In genomic region chr18:75248426-75249191, GRCh38 we compare ENCODE assay signal across 1 cellular context.
TF ChIP-seq lines count a peak whose summit lies in the region.

No MANE protein-coding gene starts in this region.

TF ChIP-seq in HEK293, 187 proteins besides CTCF, POLR2A, EP300 and RAD21 (continued from another document):
- TF ChIP-seq ZFP41 (tag by site-specific recombination; IDR thresholded peaks at IDR 0.05; ENCODE audit: borderline replicate concordance), result no peak
- no peak for TF ChIP-seq ZEB2 (tag by site-specific recombination; IDR thresholded peaks at IDR 0.05)
- 0 out of 2 replicates have a peak, but pooled peaks have one; percentile 7 for TF ChIP-seq HIC1 (tag by site-specific recombination; IDR thresholded peaks at IDR 0.05)
- no peak for TF ChIP-seq ZNF837 (tag by site-specific recombination; IDR thresholded peaks at IDR 0.05)
- no peak for TF ChIP-seq ZNF248 (tag by site-specific recombination; IDR thresholded peaks at IDR 0.05)
- TF ChIP-seq GLIS1 (tag by site-specific recombination; IDR thresholded peaks at IDR 0.05), result peak; percentile 12; the same call in 1 of the 2 replicates
- no peak for TF ChIP-seq ZSCAN16 (tag by site-specific recombination; IDR thresholded peaks at IDR 0.05)
- TF ChIP-seq ZBTB44 (tag by site-specific recombination; IDR thresholded peaks at IDR 0.05), result no peak
- no peak for TF ChIP-seq ZNF26 (tag by site-specific recombination; IDR thresholded peaks at IDR 0.05)
- TF ChIP-seq, protein P1, sequence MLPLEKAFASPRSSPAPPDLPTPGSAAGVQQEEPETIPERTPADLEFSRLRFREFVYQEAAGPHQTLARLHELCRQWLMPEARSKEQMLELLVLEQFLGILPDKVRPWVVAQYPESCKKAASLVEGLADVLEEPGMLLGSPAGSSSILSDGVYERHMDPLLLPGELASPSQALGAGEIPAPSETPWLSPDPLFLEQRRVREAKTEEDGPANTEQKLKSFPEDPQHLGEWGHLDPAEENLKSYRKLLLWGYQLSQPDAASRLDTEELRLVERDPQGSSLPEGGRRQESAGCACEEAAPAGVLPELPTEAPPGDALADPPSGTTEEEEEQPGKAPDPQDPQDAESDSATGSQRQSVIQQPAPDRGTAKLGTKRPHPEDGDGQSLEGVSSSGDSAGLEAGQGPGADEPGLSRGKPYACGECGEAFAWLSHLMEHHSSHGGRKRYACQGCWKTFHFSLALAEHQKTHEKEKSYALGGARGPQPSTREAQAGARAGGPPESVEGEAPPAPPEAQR (tag by site-specific recombination; IDR thresholded peaks at IDR 0.05), result no peak
- TF ChIP-seq, protein P2, sequence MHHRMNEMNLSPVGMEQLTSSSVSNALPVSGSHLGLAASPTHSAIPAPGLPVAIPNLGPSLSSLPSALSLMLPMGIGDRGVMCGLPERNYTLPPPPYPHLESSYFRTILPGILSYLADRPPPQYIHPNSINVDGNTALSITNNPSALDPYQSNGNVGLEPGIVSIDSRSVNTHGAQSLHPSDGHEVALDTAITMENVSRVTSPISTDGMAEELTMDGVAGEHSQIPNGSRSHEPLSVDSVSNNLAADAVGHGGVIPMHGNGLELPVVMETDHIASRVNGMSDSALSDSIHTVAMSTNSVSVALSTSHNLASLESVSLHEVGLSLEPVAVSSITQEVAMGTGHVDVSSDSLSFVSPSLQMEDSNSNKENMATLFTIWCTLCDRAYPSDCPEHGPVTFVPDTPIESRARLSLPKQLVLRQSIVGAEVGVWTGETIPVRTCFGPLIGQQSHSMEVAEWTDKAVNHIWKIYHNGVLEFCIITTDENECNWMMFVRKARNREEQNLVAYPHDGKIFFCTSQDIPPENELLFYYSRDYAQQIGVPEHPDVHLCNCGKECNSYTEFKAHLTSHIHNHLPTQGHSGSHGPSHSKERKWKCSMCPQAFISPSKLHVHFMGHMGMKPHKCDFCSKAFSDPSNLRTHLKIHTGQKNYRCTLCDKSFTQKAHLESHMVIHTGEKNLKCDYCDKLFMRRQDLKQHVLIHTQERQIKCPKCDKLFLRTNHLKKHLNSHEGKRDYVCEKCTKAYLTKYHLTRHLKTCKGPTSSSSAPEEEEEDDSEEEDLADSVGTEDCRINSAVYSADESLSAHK (tag by site-specific recombination; IDR thresholded peaks at IDR 0.05), result 0 out of 2 replicates have a peak, but pooled peaks have one; percentile 35
- peak; percentile 33; the same call in 1 of the 2 replicates for TF ChIP-seq GLIS2 (tag by site-specific recombination; IDR thresholded peaks at IDR 0.05)
- TF ChIP-seq BCL11B (tag by site-specific recombination; IDR thresholded peaks at IDR 0.05; ENCODE audit: low read depth), result no peak
- TF ChIP-seq KLF8 (tag by site-specific recombination; IDR thresholded peaks at IDR 0.05), result no peak
- TF ChIP-seq ZNF335 (tag by site-specific recombination; conservative IDR thresholded peaks at IDR 0.05), result no peak; the same call in 1 of the 2 replicates
- TF ChIP-seq REPIN1 (tag by site-specific recombination; IDR thresholded peaks at IDR 0.05; ENCODE audit: low read depth), result no peak
- TF ChIP-seq ZNF843 (tag by site-specific recombination; IDR thresholded peaks at IDR 0.05), result 0 out of 2 replicates have a peak, but pooled peaks have one; percentile 49
- TF ChIP-seq PRDM1 (tag by site-specific recombination; IDR thresholded peaks at IDR 0.05), result peak; percentile 89
- no peak for TF ChIP-seq ZNF274 (IDR thresholded peaks at IDR 0.05; ENCODE audit: low read length)
- no peak for TF ChIP-seq ZNF274 (tag by site-specific recombination; IDR thresholded peaks at IDR 0.05; ENCODE audit: borderline replicate concordance)
- TF ChIP-seq KLF10 (tag by site-specific recombination; IDR thresholded peaks at IDR 0.05), result no peak
- no peak for TF ChIP-seq KLF1 (tag by site-specific recombination; IDR thresholded peaks at IDR 0.05)
- no peak for TF ChIP-seq ZXDB (tag by site-specific recombination; IDR thresholded peaks at IDR 0.05)
- TF ChIP-seq ZNF175 (tag by site-specific recombination; IDR thresholded peaks at IDR 0.05), result no peak
- no peak for TF ChIP-seq ZNF791 (tag by site-specific recombination; IDR thresholded peaks at IDR 0.05)
- TF ChIP-seq ZNF423 (tag by site-specific recombination; IDR thresholded peaks at IDR 0.05), result peak; percentile 25; the same call in 1 of the 2 replicates
- no peak for TF ChIP-seq ZFP37 (tag by site-specific recombination; IDR thresholded peaks at IDR 0.05)
- TF ChIP-seq SP7 (tag by site-specific recombination; IDR thresholded peaks at IDR 0.05), result 0 out of 2 replicates have a peak, but pooled peaks have one; percentile 11
- TF ChIP-seq ZNF529 (tag by site-specific recombination; IDR thresholded peaks at IDR 0.05; ENCODE audit: insufficient replicate concordance), result no peak
